Comparison of ENCODE assay signal across 11 cellular contexts in genomic region chr11:107856180-107856980, GRCh38. TPM values are rescaled to one million over a fixed set of nuclear protein-coding genes. Genes with fewer than 3 reads are reported as not detected.
DNase-seq lines count a peak whose midpoint lies in the region; ATAC-seq, FAIRE-seq and TF ChIP-seq lines count a peak whose summit lies in the region.
"Had no signal": no experiment of that assay in that cellular context is flagged by ENCODE, and none has a peak within 500 bp of the region (broad histone marks: within the 10 kb centered on the region; RNA-seq: fewer than 3 reads in every experiment).

No MANE protein-coding gene starts in this region.

- intact Hi-C loops in MCF 10A (cut with micrococcal nuclease), result loop anchor here (5.0 kb wide), 1 partner anchor 39 kb away; no protein-coding TSS in a partner anchor
- intact Hi-C loops in breast epithelium (cut with DNase I; ENCODE audit: low total_unique reads), result no loop called here

- H3K4me1 Mint-ChIP-seq in MCF 10A (ENCODE audit: insufficient read depth, unreplicated experiment), result peaks cover 33% of the 10 kb centered on the region

- CTCF ChIA-PET in MCF 10A (lab: Yijun Ruan, JAX), result interaction anchor here (0.5 to 0.6 kb wide), 3 partner anchors 21 to 294 kb away, joined by 3 read pairs; no protein-coding TSS in a partner anchor

- TF ChIP-seq CTCF in MCF 10A (IDR thresholded peaks at IDR 0.05; ENCODE audit: unreplicated experiment), result no peak
- no peak for TF ChIP-seq CTCF in breast epithelium (IDR thresholded peaks at IDR 0.05)

- peak overlapping the region; percentile 91 for H3K4me3 Mint-ChIP-seq in MCF 10A (ENCODE audit: unreplicated experiment)

- no peaks in the 10 kb centered on the region for H3K9me3 ChIP-seq in breast epithelium
- no peaks in the 10 kb centered on the region for H3K9me3 ChIP-seq in iPS-15b (ENCODE audit: control insufficient read depth, insufficient read depth, low read length)

- H3K27ac Mint-ChIP-seq in MCF 10A (ENCODE audit: low read depth, unreplicated experiment), result peak overlapping the region; percentile 85

- H3K9ac ChIP-seq in iPS-15b (ENCODE audit: low read depth, low read length), result no peak overlapping the region

- no peaks in the 10 kb centered on the region for H3K27me3 ChIP-seq in breast epithelium
- H3K27me3 ChIP-seq in iPS-15b (ENCODE audit: control insufficient read depth, insufficient read depth, low read length), result peaks cover 10% of the 10 kb centered on the region

- TF ChIP-seq POLR2A in breast epithelium (IDR thresholded peaks at IDR 0.05), result no peak

- POLR2A ChIA-PET in MCF 10A (lab: Yijun Ruan, JAX), result interaction anchor here (1.0 to 8.3 kb wide), 3 partner anchors 9 to 15 kb away, joined by 3 to 95 read pairs (median 5); no protein-coding TSS in a partner anchor

- no peak for FAIRE-seq in frontal cortex (lab: Jason Lieb, UNC)
- FAIRE-seq: GM12891 had no signal

- H3K36me3 Mint-ChIP-seq in MCF 10A (ENCODE audit: insufficient read depth, unreplicated experiment), result peaks cover 6% of the 10 kb centered on the region

- DNase-seq in MCF 10A (ENCODE audit: unreplicated experiment), result no peak
- no peak for DNase-seq in breast epithelium (ENCODE audit: low spot score in 2 of 2)
- DNase-seq in UCSD-AML1 (lab: John Stamatoyannopoulos, UW; ENCODE audit: unreplicated experiment), result peak; percentile 12
- DNase-seq in frontal cortex (ENCODE audit: low spot score in 2 of 2), result no peak
- no peak for DNase-seq in SIG-M5 treated with dmso at 0.1 percent for 504 hours (lab: John Stamatoyannopoulos, UW; ENCODE audit: unreplicated experiment)
- DNase-seq: midbrain had no signal

- ATAC-seq in GM18868 (IDR thresholded peaks at IDR 0.05; ENCODE audit: unreplicated experiment), result no peak
- no peak for ATAC-seq in GM21381 (IDR thresholded peaks at IDR 0.05; ENCODE audit: unreplicated experiment)

- no peaks in the 10 kb centered on the region for H3K27me3 Mint-ChIP-seq in MCF 10A (ENCODE audit: insufficient read depth, unreplicated experiment)

- H3K36me3 ChIP-seq in breast epithelium (no peaks in the 10 kb centered on the region), iPS-15b (ENCODE audit: control insufficient read depth, insufficient read depth, low read length) (no peaks in the 10 kb centered on the region)

- no peak overlapping the region for H3K4me3 ChIP-seq in breast epithelium
- H3K4me3 ChIP-seq in iPS-15b (ENCODE audit: low read depth, low read length), result peak overlapping the region; percentile 91
- H3K4me3 ChIP-seq: coronary artery had no signal

- H3K4me1 ChIP-seq in breast epithelium (peaks cover 0 to 2% of the 10 kb centered on the region in 2 donors), iPS-15b (ENCODE audit: control insufficient read depth, insufficient read depth, low read length) (peaks cover 4% of the 10 kb centered on the region)

- H3K9me3 Mint-ChIP-seq in MCF 10A (ENCODE audit: unreplicated experiment), result no peaks in the 10 kb centered on the region

- no peak overlapping the region for H3K27ac ChIP-seq in breast epithelium

- no TSS peak for BruUV-seq in MCF 10A (replicated peaks; lab: Mats Ljungman, UMichigan)

RNA-seq across cellular contexts. Expression of gene SLC35F2, which starts 2.2 kb away (rescaled TPM):
- total RNA-seq in MCF 10A (2022) (40.3 and 62.4 TPM in 2 replicates), breast epithelium (1 to 10 TPM; 5.7 to 6.9 (median 5.8) TPM), frontal cortex (51.8 TPM)
